23 cellular contexts compared by ENCODE assay signal in genomic region chr5:139369181-139369580, GRCh38. TPM values are rescaled to one million over a fixed set of nuclear protein-coding genes. Genes with fewer than 3 reads are reported as not detected.
DNase-seq lines count a peak whose midpoint lies in the region; ATAC-seq and TF ChIP-seq lines count a peak whose summit lies in the region.
"Had no signal": no experiment of that assay in that cellular context is flagged by ENCODE, and none has a peak within 500 bp of the region (broad histone marks: within the 10 kb centered on the region; RNA-seq: fewer than 3 reads in every experiment).

No MANE protein-coding gene starts in this region.

- H3K79me2 ChIP-seq in OCI-LY7 (ENCODE audit: insufficient read depth, low read depth, low read length) (no peaks in the 10 kb centered on the region), osteoblast (ENCODE audit: insufficient read depth, low read length) (peaks cover 10% of the 10 kb centered on the region)

- H3K4me1 Mint-ChIP-seq in Calu3 (ENCODE audit: low read depth, unreplicated experiment), result peaks cover 11% of the 10 kb centered on the region

- no peak for TF ChIP-seq CTCF in Calu3 (IDR thresholded peaks at IDR 0.05; ENCODE audit: unreplicated experiment)
- TF ChIP-seq CTCF in OCI-LY7 (conservative IDR thresholded peaks at IDR 0.05; ENCODE audit: low read length), result no peak
- no peak for TF ChIP-seq CTCF in osteoblast (IDR thresholded peaks at IDR 0.05; ENCODE audit: extremely low read depth, low read depth, low read length)
- TF ChIP-seq CTCF in mucosa of descending colon (IDR thresholded peaks at IDR 0.05), result no peak

- no peak for DNase-seq in Calu3
- DNase-seq in OCI-LY7 (ENCODE audit: low spot score), result no peak
- peak; percentile 91 for DNase-seq in dedifferentiated amniotic fluid mesenchymal stem cell (ENCODE audit: extremely low spot score)
- DNase-seq in osteoblast (ENCODE audit: insufficient read length, low spot score, missing footprints), result peak; percentile 72
- no peak for DNase-seq in activated gamma-delta T cell (lab: John Stamatoyannopoulos, UW)
- DNase-seq in mucosa of descending colon, result no peak
- DNase-seq in effector CD8-positive, alpha-beta T cell (lab: John Stamatoyannopoulos, UW), result no peak
- DNase-seq: activated CD8-positive, alpha-beta T cell treated with anti-CD3 and anti-CD28 coated beads for 36 hours; activated naive CD4-positive, alpha-beta T cell treated with anti-CD3 and anti-CD28 coated beads, Interleukin-2, amount 50 U/mL, for 16 hours; EL; left lung; NCI-H2171; NCI-H526 treated with DMSO at 0.1 percent for 48 hours; nucleus accumbens; right cardiac atrium; stimulated activated CD4-positive, alpha-beta T cell treated with anti-CD3 and anti-CD28 coated beads, Interleukin-1b, Interleukin-23, amount 100 ng/mL, for 48 hours; trophoblast cell had no signal

- no peak overlapping the region for H3K4me3 ChIP-seq in OCI-LY7 (ENCODE audit: low read depth, low read length, poor library complexity, severe bottlenecking)
- H3K4me3 ChIP-seq in osteoblast (ENCODE audit: insufficient read depth, low read length), result no peak overlapping the region
- no peak overlapping the region for H3K4me3 ChIP-seq in mucosa of descending colon
- H3K4me3 ChIP-seq: left lung, SJSA1 had no signal

- H3K27me3 ChIP-seq in osteoblast (ENCODE audit: insufficient read depth, low read length), result no peaks in the 10 kb centered on the region
- H3K27me3 ChIP-seq: left lung, SJSA1 had no signal

- H3K9me3 ChIP-seq in OCI-LY7 (ENCODE audit: low read length) (no peaks in the 10 kb centered on the region), osteoblast (ENCODE audit: low read depth, low read length) (no peaks in the 10 kb centered on the region), mucosa of descending colon (no peaks in the 10 kb centered on the region)
- H3K9me3 ChIP-seq: left lung, SJSA1 had no signal

- no peaks in the 10 kb centered on the region for H3K27me3 Mint-ChIP-seq in Calu3 (ENCODE audit: unreplicated experiment)
- H3K27me3 Mint-ChIP-seq: activated CD8-positive, alpha-beta T cell treated with anti-CD3 and anti-CD28 coated beads for 36 hours; brain; stimulated activated naive CD8-positive, alpha-beta T cell treated with anti-CD3 and anti-CD28 coated beads, Interleukin-15, Interleukin-2, amounts not matched to agents 100 ng/mL and 50 ng/mL, for 24 hours had no signal

- H4K20me1 ChIP-seq in OCI-LY7 (ENCODE audit: insufficient read depth, low read length) (0 out of 2 replicates have a peak, but pooled peaks cover 3% of the 10 kb centered on the region), osteoblast (ENCODE audit: insufficient read depth, low read length) (peaks cover 5% of the 10 kb centered on the region)

- no peak overlapping the region for H3K4me3 Mint-ChIP-seq in Calu3 (ENCODE audit: low read depth, unreplicated experiment)
- H3K4me3 Mint-ChIP-seq: activated CD8-positive, alpha-beta T cell treated with anti-CD3 and anti-CD28 coated beads for 36 hours; stimulated activated naive CD8-positive, alpha-beta T cell treated with anti-CD3 and anti-CD28 coated beads, Interleukin-15, Interleukin-2, amounts not matched to agents 100 ng/mL and 50 ng/mL, for 24 hours had no signal

- peaks cover 79% of the 10 kb centered on the region for H3K36me3 ChIP-seq in OCI-LY7 (ENCODE audit: insufficient read depth, low read length)
- peaks cover 41% of the 10 kb centered on the region for H3K36me3 ChIP-seq in osteoblast (ENCODE audit: insufficient read depth, low read length)
- no peaks in the 10 kb centered on the region for H3K36me3 ChIP-seq in mucosa of descending colon (ENCODE audit: low read depth)

- peaks cover 68% of the 10 kb centered on the region for H3K36me3 Mint-ChIP-seq in Calu3 (ENCODE audit: insufficient read depth, unreplicated experiment)

- H3K4me1 ChIP-seq in OCI-LY7 (ENCODE audit: insufficient read depth, low read length, poor library complexity, severe bottlenecking) (no peaks in the 10 kb centered on the region), osteoblast (ENCODE audit: insufficient read depth, low read length) (peaks cover 41% of the 10 kb centered on the region), mucosa of descending colon (ENCODE audit: low read depth) (no peaks in the 10 kb centered on the region)
- H3K4me1 ChIP-seq: left lung, SJSA1 had no signal

- H3K27ac Mint-ChIP-seq in Calu3 (ENCODE audit: unreplicated experiment), result no peak overlapping the region
- H3K27ac Mint-ChIP-seq: activated CD8-positive, alpha-beta T cell treated with anti-CD3 and anti-CD28 coated beads for 36 hours had no signal

- ATAC-seq in HG02870 (IDR thresholded peaks at IDR 0.05; ENCODE audit: unreplicated experiment) (no peak), mucosa of descending colon (no peak)
- ATAC-seq: activated CD8-positive, alpha-beta T cell treated with anti-CD3 and anti-CD28 coated beads for 36 hours; left lung; right cardiac atrium had no signal

- H3K27ac ChIP-seq in OCI-LY7 (ENCODE audit: low read depth, low read length, poor library complexity, severe bottlenecking) (no peak overlapping the region), osteoblast (ENCODE audit: low read depth, low read length) (peak overlapping the region; percentile 64)
- H3K27ac ChIP-seq: left lung, SJSA1 had no signal

- H3K9me3 Mint-ChIP-seq in Calu3 (ENCODE audit: low read depth, unreplicated experiment), result no peaks in the 10 kb centered on the region
- H3K9me3 Mint-ChIP-seq: activated CD8-positive, alpha-beta T cell treated with anti-CD3 and anti-CD28 coated beads for 36 hours; brain; stimulated activated naive CD8-positive, alpha-beta T cell treated with anti-CD3 and anti-CD28 coated beads, Interleukin-15, Interleukin-2, amounts not matched to agents 100 ng/mL and 50 ng/mL, for 24 hours had no signal

- POLR2A ChIA-PET in OCI-LY7 (lab: Charles Lee), result interaction anchor here (0.6 to 1.3 kb wide), 4 partner anchors 7 to 58 kb away, joined by 3 to 7 read pairs (median 4); no protein-coding TSS in a partner anchor

- CTCF ChIA-PET in Calu3 (lab: Charles Lee), result interaction anchor here (0.5 kb wide), 1 partner anchor 27 kb away, joined by 4 read pairs; no protein-coding TSS in a partner anchor
- CTCF ChIA-PET in OCI-LY7 (lab: Charles Lee; ENCODE audit: unreplicated experiment), result no interaction called here

- intact Hi-C loops in Calu3 (cut with micrococcal nuclease; ENCODE audit: unreplicated experiment), result no loop called here
- intact Hi-C loops in OCI-LY7 (cut with micrococcal nuclease; ENCODE audit: unreplicated experiment), result no loop called here
- intact Hi-C loops in mucosa of descending colon (cut with DNase I, micrococcal nuclease), result no loop called here

- H3K4me2 ChIP-seq in OCI-LY7 (ENCODE audit: low read length) (no peak overlapping the region), osteoblast (ENCODE audit: insufficient read depth, low read length) (peak overlapping the region; percentile 18)

- no peaks in the 10 kb centered on the region for H3K9me2 ChIP-seq in OCI-LY7 (ENCODE audit: insufficient read depth, low read length)

- BruUV-seq in Calu3 (replicated peaks; lab: Mats Ljungman, UMichigan) (TSS peak; percentile 34), OCI-LY7 (replicated peaks; lab: Mats Ljungman, UMichigan) (TSS peak; percentile 80)

- no peak overlapping the region for H2AFZ ChIP-seq in OCI-LY7 (ENCODE audit: low read length)
- no peak overlapping the region for H2AFZ ChIP-seq in osteoblast (ENCODE audit: low read length)

RNA-seq across cellular contexts. Expression of gene SLC23A1, which starts 13.9 kb away (rescaled TPM):
- 0.80 and 2.8 TPM in 2 replicates for total RNA-seq in Calu3 (2022)
- 14.6 and 20.3 TPM in 2 replicates for total RNA-seq in OCI-LY7 (2014; rRNA removed; shearing (Covaris generic))
- 63.1 and 67.9 TPM in 2 replicates for total RNA-seq in OCI-LY7 (2022)
- total RNA-seq in osteoblast, result not detected in 2 replicates
- total RNA-seq in mucosa of descending colon, result 1 to 10 TPM; 2.5 to 9.0 (median 5.1) TPM
- total RNA-seq: dermis microvascular lymphatic vessel endothelial cell, epithelial cell of proximal tubule, right cardiac atrium, SJSA1 had no signal

RNA-seq across cellular contexts. Expression of gene MZB1, which starts 20.5 kb away (rescaled TPM):
- 0.24 TPM in 1 of 2 replicates, not detected in the other for total RNA-seq in Calu3 (2022)
- 1,014 and 1,052 TPM in 2 replicates for total RNA-seq in OCI-LY7 (2014; rRNA removed; shearing (Covaris generic))
- total RNA-seq in OCI-LY7 (2022), result 727 and 819 TPM in 2 replicates
- 0.29 TPM in 1 of 2 replicates, not detected in the other for total RNA-seq in osteoblast
- 10 to 100 TPM in 2 of 3 donors, 1 to 10 TPM in 1; 5.6 to 23.7 (median 10.2) TPM for total RNA-seq in mucosa of descending colon
- total RNA-seq: dermis microvascular lymphatic vessel endothelial cell, epithelial cell of proximal tubule, SJSA1 had no signal

RNA-seq across cellular contexts. Expression of gene PROB1, which starts 25.7 kb away (rescaled TPM):
- total RNA-seq in Calu3 (2022) (1.9 and 2.4 TPM in 2 replicates), OCI-LY7 (2022) (4.6 and 5.9 TPM in 2 replicates), osteoblast (1.1 and 1.2 TPM in 2 replicates), mucosa of descending colon (under 1 TPM; 0.58 to 0.98 (median 0.94) TPM)
- total RNA-seq in OCI-LY7 (2014; rRNA removed; shearing (Covaris generic)), result 4.4 and 4.6 TPM in 2 replicates

RNA-seq across cellular contexts. Expression of gene PAIP2, which starts 27.5 kb away (rescaled TPM):
- total RNA-seq in Calu3 (2022) (73.0 and 81.2 TPM in 2 replicates), OCI-LY7 (2022) (97.8 and 113 TPM in 2 replicates), osteoblast (42.4 and 47.8 TPM in 2 replicates), mucosa of descending colon (10 to 100 TPM; 42.1 to 85.1 (median 44.5) TPM)
- 64.3 and 73.6 TPM in 2 replicates for total RNA-seq in OCI-LY7 (2014; rRNA removed; shearing (Covaris generic))

RNA-seq across cellular contexts. Expression of gene SPATA24, which starts 34.7 kb away (rescaled TPM):
- total RNA-seq in Calu3 (2022) (5.1 and 6.8 TPM in 2 replicates), OCI-LY7 (2022) (9.4 and 10.8 TPM in 2 replicates), osteoblast (2.9 and 3.6 TPM in 2 replicates), mucosa of descending colon (1 to 10 TPM; 3.0 to 4.5 (median 3.4) TPM)
- 12.0 and 12.4 TPM in 2 replicates for total RNA-seq in OCI-LY7 (2014; rRNA removed; shearing (Covaris generic))

Comparison
In these comparisons a context has a peak if more than half of its experiments do, and no peak if none do; other contexts are left out.
1. DNase-seq: peak in dedifferentiated amniotic fluid mesenchymal stem cell (single experiment) and osteoblast (single experiment); none in Calu3 (single experiment), OCI-LY7 (single experiment), activated gamma-delta T cell (single experiment), mucosa of descending colon (0 of 3) and effector CD8-positive, alpha-beta T cell (single experiment).
2. RNA of gene MZB1, which starts 20.5 kb away (total RNA-seq): 727 to 1,052 TPM in OCI-LY7; 5.6 to 23.7 TPM in mucosa of descending colon, 0.24 TPM in Calu3 and 0.29 TPM in osteoblast; every median in the first group is over 10 times any median in the second.